In the genomic region with DNA sequence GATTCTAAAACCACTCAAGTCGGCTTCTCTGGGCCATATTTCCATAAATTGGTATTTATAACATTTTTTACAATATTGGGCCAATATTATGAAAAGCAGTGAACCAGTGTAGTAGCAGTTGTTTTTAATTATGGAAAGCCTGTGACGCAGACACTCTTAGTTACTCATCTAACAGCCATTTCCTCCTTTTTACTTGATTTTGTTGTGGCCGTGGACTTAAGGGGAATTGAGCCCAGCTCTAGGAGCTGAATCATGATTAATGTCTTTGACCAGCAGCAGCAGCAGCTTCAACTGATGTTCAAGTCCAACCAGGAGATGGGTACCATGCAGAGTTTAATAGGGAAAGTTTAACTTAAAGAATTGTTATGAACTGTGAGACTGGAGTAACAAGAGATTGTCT, we compare ENCODE assay signal across 19 cellular contexts. TPM values are rescaled to one million over a fixed set of nuclear protein-coding genes. Genes with fewer than 3 reads are reported as not detected.
DNase-seq lines count a peak whose midpoint lies in the region; ATAC-seq, FAIRE-seq and TF ChIP-seq lines count a peak whose summit lies in the region.
"Had no signal": no experiment of that assay in that cellular context is flagged by ENCODE, and none has a peak within 500 bp of the region (broad histone marks: within the 10 kb centered on the region; RNA-seq: fewer than 3 reads in every experiment).

No MANE protein-coding gene starts in this region.

- H3K27me3 ChIP-seq in endothelial cell of umbilical vein (ENCODE audit: control insufficient read depth in 2 of 2, insufficient read depth in 2 of 2, low read length in 2 of 2) = no peaks in the 10 kb centered on the region
- H3K27me3 ChIP-seq: cardiac muscle cell, suprapubic skin had no signal

- H3K9me3 ChIP-seq in endothelial cell of umbilical vein (replicated peaks; ENCODE audit: control insufficient read depth, insufficient read depth, low read length) = no peaks in the 10 kb centered on the region
- H3K9me3 ChIP-seq: suprapubic skin had no signal

- H4K20me1 ChIP-seq in endothelial cell of umbilical vein (replicated peaks; ENCODE audit: control insufficient read depth, extremely low read depth, insufficient read depth, low read length) = no peaks in the 10 kb centered on the region

- H3K27ac ChIP-seq in endothelial cell of umbilical vein (ENCODE audit: insufficient read depth, low read depth, low read length) = no peak overlapping the region
- H3K27ac ChIP-seq: cardiac muscle cell, SK-N-MC had no signal

- peak; percentile 85 for FAIRE-seq in endothelial cell of umbilical vein (lab: Jason Lieb, UNC)
- FAIRE-seq: D721Med, HepG2, keratinocyte had no signal

- no peaks in the 10 kb centered on the region for H3K36me3 ChIP-seq in endothelial cell of umbilical vein (ENCODE audit: control insufficient read depth in 2 of 2, extremely low read depth in 1 of 2, insufficient read depth in 2 of 2, low read length in 2 of 2)
- H3K36me3 ChIP-seq: cardiac muscle cell, suprapubic skin had no signal

- ATAC-seq in stimulated activated naive B cell treated with anti-CD40 and anti-IgM and Interleukin-4, amounts not matched to agents 10 μg/mL and 1 μg/mL and 100 μg/mL, for 72 hours (replicated peaks) = no peak
- no peak for ATAC-seq in GM18873 (IDR thresholded peaks at IDR 0.05; ENCODE audit: low FRiP score, unreplicated experiment)
- ATAC-seq: activated T-cell treated with anti-CD3 and anti-CD28 coated beads, Interleukin-2, amount 50 U/mL, for 4 hours; HepG2 had no signal

- dilution Hi-C loops in endothelial cell of umbilical vein (cut with MboI; ENCODE audit: extremely low pct_ligation_motif_present, low sequenced_read_pairs) = no loop called here

- H3K9ac ChIP-seq in endothelial cell of umbilical vein (replicated peaks; ENCODE audit: extremely low read depth, insufficient read depth, low read length) = peak overlapping the region; percentile 4

- TF ChIP-seq POLR2A in endothelial cell of umbilical vein (IDR thresholded peaks at IDR 0.05; ENCODE audit: low read depth, low read length) = no peak

- TF ChIP-seq CTCF in endothelial cell of umbilical vein (IDR thresholded peaks at IDR 0.05; ENCODE audit: extremely low read depth in 1 of 2, insufficient read depth in 1 of 2, low read depth in 1 of 2, low read length in 2 of 2) = no peak

- no peaks in the 10 kb centered on the region for H3K9me3 Mint-ChIP-seq in stimulated activated naive B cell treated with anti-CD40 and anti-IgM and Interleukin-4, amounts not matched to agents 10 μg/mL and 1 μg/mL and 100 μg/mL, for 72 hours
- H3K9me3 Mint-ChIP-seq: activated T-cell treated with anti-CD3 and anti-CD28 coated beads, Interleukin-2, amount 50 U/mL, for 4 hours had no signal

- peak overlapping the region; percentile 11 for H3K4me2 ChIP-seq in endothelial cell of umbilical vein (ENCODE audit: insufficient read depth, low read length)

- no peak overlapping the region for H3K4me3 ChIP-seq in endothelial cell of umbilical vein (replicated peaks in 1 of 3; ENCODE audit: insufficient read depth in 1 of 3, low read depth in 1 of 3, low read length in 3 of 3)
- H3K4me3 ChIP-seq: cardiac muscle cell, SK-N-MC, suprapubic skin had no signal

- peaks cover 24% of the 10 kb centered on the region for H3K4me1 ChIP-seq in endothelial cell of umbilical vein (ENCODE audit: control insufficient read depth, extremely low read depth, insufficient read depth, low read length)

- no peak overlapping the region for H3K27ac Mint-ChIP-seq in stimulated activated naive B cell treated with anti-CD40 and anti-IgM and Interleukin-4, amounts not matched to agents 10 μg/mL and 1 μg/mL and 100 μg/mL, for 72 hours

- DNase-seq in GM04503 (ENCODE audit: low read depth) (peak; percentile 82), NOMO-1 treated with dmso at 0.1 percent for 144 hours (lab: John Stamatoyannopoulos, UW; ENCODE audit: unreplicated experiment) (peak; percentile 35), endothelial cell of umbilical vein (ENCODE audit: low read depth, low spot score) (peak; percentile 87), renal cortical epithelial cell (ENCODE audit: low read depth) (peak; percentile 78), hippocampal formation (lab: John Stamatoyannopoulos, UW) (no peak), nucleus accumbens (lab: John Stamatoyannopoulos, UW) (no peak)
- DNase-seq in stimulated activated naive B cell treated with anti-CD40 and anti-IgM and Interleukin-4, amounts not matched to agents 10 μg/mL and 1 μg/mL and 100 μg/mL, for 72 hours = no peak
- DNase-seq: activated CD4-positive, alpha-beta T cell treated with anti-CD3 and anti-CD28 coated beads for 1 hour; activated T-cell treated with anti-CD3 and anti-CD28 coated beads, Interleukin-2, amount 50 U/mL, for 4 hours; naive B cell; NCI-H146; NCI-H774 had no signal

- H3K79me2 ChIP-seq in endothelial cell of umbilical vein (ENCODE audit: control insufficient read depth, insufficient read depth, low read length) = peaks cover 27% of the 10 kb centered on the region

- no peak overlapping the region for H2AFZ ChIP-seq in endothelial cell of umbilical vein (ENCODE audit: low read depth, low read length)

- peaks cover 5% of the 10 kb centered on the region in 2 donors for H3K36me3 Mint-ChIP-seq in stimulated activated naive B cell treated with anti-CD40 and anti-IgM and Interleukin-4, amounts not matched to agents 10 μg/mL and 1 μg/mL and 100 μg/mL, for 72 hours
- H3K36me3 Mint-ChIP-seq: naive B cell had no signal

- no peak overlapping the region for H3K4me3 Mint-ChIP-seq in stimulated activated naive B cell treated with anti-CD40 and anti-IgM and Interleukin-4, amounts not matched to agents 10 μg/mL and 1 μg/mL and 100 μg/mL, for 72 hours
- H3K4me3 Mint-ChIP-seq: activated T-cell treated with anti-CD3 and anti-CD28 coated beads, Interleukin-2, amount 50 U/mL, for 4 hours had no signal

- H3K27me3 Mint-ChIP-seq in stimulated activated naive B cell treated with anti-CD40 and anti-IgM and Interleukin-4, amounts not matched to agents 10 μg/mL and 1 μg/mL and 100 μg/mL, for 72 hours = no peaks in the 10 kb centered on the region
- H3K27me3 Mint-ChIP-seq: naive B cell had no signal

- intact Hi-C loops in endothelial cell of umbilical vein (cut with micrococcal nuclease) = loop anchor here (5.0 to 10.0 kb wide), 5 partner anchors 175 to 735 kb away; a partner anchor contains a TSS

- no TSS peak for BruUV-seq in endothelial cell of umbilical vein (replicated peaks; lab: Mats Ljungman, UMichigan)

- POLR2A ChIA-PET in endothelial cell of umbilical vein (lab: Charles Lee) = no interaction called here

- H3K9me1 ChIP-seq in endothelial cell of umbilical vein (replicated peaks; ENCODE audit: control insufficient read depth, extremely low read depth, insufficient read depth, low read length) = no peaks in the 10 kb centered on the region

- CTCF ChIA-PET in endothelial cell of umbilical vein (lab: Charles Lee) = interaction anchor here (1.3 to 1.4 kb wide), 2 partner anchors 45 to 46 kb away, joined by 4 to 6 read pairs; no protein-coding TSS in a partner anchor

- H3K4me1 Mint-ChIP-seq in stimulated activated naive B cell treated with anti-CD40 and anti-IgM and Interleukin-4, amounts not matched to agents 10 μg/mL and 1 μg/mL and 100 μg/mL, for 72 hours = peaks cover 8 to 20% of the 10 kb centered on the region in 2 donors

TF ChIP-seq in endothelial cell of umbilical vein, 7 proteins besides CTCF, POLR2A, EP300 and RAD21:
- TF ChIP-seq JUN (IDR thresholded peaks at IDR 0.05; ENCODE audit: borderline replicate concordance, insufficient read depth, insufficient read length, low read depth) = peak; percentile 74
- TF ChIP-seq EZH2 (IDR thresholded peaks at IDR 0.05; ENCODE audit: borderline replicate concordance, low read depth, low read length, severe bottlenecking) = no peak
- TF ChIP-seq FOS (IDR thresholded peaks at IDR 0.05; ENCODE audit: borderline replicate concordance, insufficient read depth, low read length) = no peak

RNA-seq across cellular contexts. Expression of a gene that starts 4.3 kb away (rescaled TPM):
- 19.2 and 19.6 TPM in 2 replicates for total RNA-seq in endothelial cell of umbilical vein
- polyA plus RNA-seq in endothelial cell of umbilical vein = 18.8 and 25.3 TPM in 2 replicates
- polyA plus RNA-seq in endothelial cell of umbilical vein (2011; cell fraction: cytosol; rRNA removed) = 22.1 and 25.4 TPM in 2 replicates
- 20.7 and 29.5 TPM in 2 replicates for polyA plus RNA-seq in endothelial cell of umbilical vein (2011; cell fraction: nucleus; rRNA removed)
- polyA plus RNA-seq in endothelial cell of umbilical vein (2012) = 11.2 and 16.6 TPM in 2 replicates
- polyA minus RNA-seq in endothelial cell of umbilical vein = 34.6 and 41.5 TPM in 2 replicates
- polyA minus RNA-seq in endothelial cell of umbilical vein (2011; cell fraction: cytosol; rRNA and poly(A)+ RNA removed) = 8.1 TPM
- polyA minus RNA-seq in endothelial cell of umbilical vein (2011; cell fraction: nucleus; rRNA and poly(A)+ RNA removed) = 11.8 and 14.5 TPM in 2 replicates
- total RNA-seq in renal cortical epithelial cell = 13.4 and 26.0 TPM in 2 replicates

Comparison
In these comparisons a context has a peak if more than half of its experiments do, and no peak if none do; other contexts are left out.
1. DNase-seq: peak in GM04503 (single experiment), NOMO-1 treated with dmso at 0.1 percent for 144 hours (single experiment), endothelial cell of umbilical vein (single experiment) and renal cortical epithelial cell (single experiment); none in hippocampal formation (0 of 2), stimulated activated naive B cell treated with anti-CD40 and anti-IgM and Interleukin-4, amounts not matched to agents 10 μg/mL and 1 μg/mL and 100 μg/mL, for 72 hours (single experiment) and nucleus accumbens (0 of 56).